Comparison of ENCODE assay signal across 11 cellular contexts in the genomic region with DNA sequence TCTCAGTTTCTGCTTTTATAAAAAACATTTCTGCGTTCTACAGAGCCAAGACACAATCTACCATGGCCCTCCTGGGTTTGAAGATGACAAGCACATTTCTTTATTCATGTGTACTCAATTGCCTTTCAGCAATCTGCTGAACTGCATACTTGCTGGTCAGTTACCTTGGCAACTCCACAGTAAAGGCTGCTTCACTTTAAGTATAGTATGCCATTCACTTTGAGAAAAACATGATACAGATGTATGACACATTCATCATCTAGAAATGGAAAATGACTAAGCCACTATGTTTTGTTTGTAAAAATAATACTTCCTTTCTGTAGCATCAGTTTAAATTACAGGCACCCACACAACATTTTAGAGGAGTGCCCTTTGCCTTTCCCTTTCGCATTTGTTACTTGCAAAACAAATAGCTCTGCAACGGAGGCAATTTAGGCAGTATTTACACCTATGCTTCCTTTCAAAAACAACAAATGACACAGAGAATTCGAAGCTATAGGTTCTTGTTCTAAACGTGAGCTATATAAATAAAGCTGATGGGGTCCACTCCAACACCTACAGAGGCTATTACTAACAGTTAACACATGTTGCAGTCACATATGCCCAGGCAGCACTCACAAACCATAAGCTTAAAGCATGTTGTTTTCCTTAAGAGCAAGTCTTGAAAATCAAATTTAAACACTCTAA. TPM values are rescaled to one million over a fixed set of nuclear protein-coding genes. Genes with fewer than 3 reads are reported as not detected.
DNase-seq lines count a peak whose midpoint lies in the region; ATAC-seq and TF ChIP-seq lines count a peak whose summit lies in the region.
"Had no signal": no experiment of that assay in that cellular context is flagged by ENCODE, and none has a peak within 500 bp of the region (broad histone marks: within the 10 kb centered on the region; RNA-seq: fewer than 3 reads in every experiment).

No MANE protein-coding gene starts in this region.

- ATAC-seq in GM18499 (IDR thresholded peaks at IDR 0.05; ENCODE audit: insufficient read depth, unreplicated experiment) = peak; percentile 63
- peak; percentile 58 for ATAC-seq in HG03196 (IDR thresholded peaks at IDR 0.05; ENCODE audit: unreplicated experiment)
- ATAC-seq in GM21529 (IDR thresholded peaks at IDR 0.05; ENCODE audit: unreplicated experiment) = no peak
- no peak for ATAC-seq in HG02623 (IDR thresholded peaks at IDR 0.05; ENCODE audit: unreplicated experiment)
- ATAC-seq: HCT116 had no signal

- no peak overlapping the region for H2AK5ac ChIP-seq in mesenchymal stem cell (ENCODE audit: low read length, severe bottlenecking)

- TF ChIP-seq CTCF in ascending aorta (IDR thresholded peaks at IDR 0.05) = no peak

- peaks cover 11% of the 10 kb centered on the region for H3K27me3 Mint-ChIP-seq in T-helper 2 cell treated with Interferon-gamma antibody and Interleukin-4, amounts not matched to agents 5 μg/mL and 100 μg/mL, for 36 hours (ENCODE audit: low read depth)

- peak overlapping the region; percentile 63 for H3K9ac ChIP-seq in mesenchymal stem cell (ENCODE audit: low read length)

- no peaks in the 10 kb centered on the region for H3K9me3 Mint-ChIP-seq in T-helper 2 cell treated with Interferon-gamma antibody and Interleukin-4, amounts not matched to agents 5 μg/mL and 100 μg/mL, for 36 hours
- H3K9me3 Mint-ChIP-seq: activated B cell treated with CpG ODN at 0.5 μM for 24 hours, memory B cell had no signal

- intact Hi-C loops in ascending aorta (cut with DNase I) = no loop called here

- no peak overlapping the region for H2BK12ac ChIP-seq in mesenchymal stem cell (ENCODE audit: low read length in 2 of 2)

- H2BK120ac ChIP-seq in mesenchymal stem cell (ENCODE audit: low read depth, low read length) = no peak overlapping the region

- no peak overlapping the region for H3K23ac ChIP-seq in mesenchymal stem cell (ENCODE audit: low read length in 2 of 2)

- no peaks in the 10 kb centered on the region for H3K36me3 Mint-ChIP-seq in T-helper 2 cell treated with Interferon-gamma antibody and Interleukin-4, amounts not matched to agents 5 μg/mL and 100 μg/mL, for 36 hours (ENCODE audit: low read depth)
- H3K36me3 Mint-ChIP-seq: memory B cell had no signal

- WGBS in mesenchymal stem cell = 50% methylated on average over 4 of the region's 5 CpGs

- H3K4me1 ChIP-seq in mesenchymal stem cell (ENCODE audit: control insufficient read depth, insufficient read depth, low read depth, low read length) = no peaks in the 10 kb centered on the region
- peaks cover 0 to 3% of the 10 kb centered on the region in 2 donors for H3K4me1 ChIP-seq in ascending aorta

- peak overlapping the region in 1 of 2 experiments; percentile 21 for H3K18ac ChIP-seq in mesenchymal stem cell (ENCODE audit: low read depth in 1 of 2, low read length in 2 of 2)

- H3K4me3 Mint-ChIP-seq in T-helper 2 cell treated with Interferon-gamma antibody and Interleukin-4, amounts not matched to agents 5 μg/mL and 100 μg/mL, for 36 hours = no peak overlapping the region
- H3K4me3 Mint-ChIP-seq: activated B cell treated with CpG ODN at 0.5 μM for 24 hours, memory B cell had no signal

- no peaks in the 10 kb centered on the region for H3K4me1 Mint-ChIP-seq in T-helper 2 cell treated with Interferon-gamma antibody and Interleukin-4, amounts not matched to agents 5 μg/mL and 100 μg/mL, for 36 hours (ENCODE audit: low read depth)
- H3K4me1 Mint-ChIP-seq: activated B cell treated with CpG ODN at 0.5 μM for 24 hours, memory B cell had no signal

- no peak overlapping the region for H3K14ac ChIP-seq in mesenchymal stem cell (ENCODE audit: low read length in 2 of 2)

- H3K79me1 ChIP-seq in mesenchymal stem cell (replicated peaks; ENCODE audit: low read length, poor library complexity, severe bottlenecking) = peaks cover 9% of the 10 kb centered on the region

- H4K8ac ChIP-seq in mesenchymal stem cell (ENCODE audit: low read length) = no peak overlapping the region

- H3K9me3 ChIP-seq in mesenchymal stem cell (ENCODE audit: control insufficient read depth, low read length) (no peaks in the 10 kb centered on the region), ascending aorta (no peaks in the 10 kb centered on the region)

- no peak overlapping the region for H3K27ac Mint-ChIP-seq in T-helper 2 cell treated with Interferon-gamma antibody and Interleukin-4, amounts not matched to agents 5 μg/mL and 100 μg/mL, for 36 hours
- H3K27ac Mint-ChIP-seq: activated B cell treated with CpG ODN at 0.5 μM for 24 hours, memory B cell had no signal

- H4K91ac ChIP-seq in mesenchymal stem cell (ENCODE audit: low read length) = no peak overlapping the region

- H3K36me3 ChIP-seq in mesenchymal stem cell (ENCODE audit: control insufficient read depth in 1 of 2, insufficient read depth in 2 of 2, low read depth in 1 of 2, low read length in 2 of 2) = peaks cover 0 to 2% of the 10 kb centered on the region in 2 experiments
- no peaks in the 10 kb centered on the region for H3K36me3 ChIP-seq in ascending aorta

- H2AFZ ChIP-seq in mesenchymal stem cell (ENCODE audit: low read depth, low read length) = no peak overlapping the region

- no peaks in the 10 kb centered on the region for H3K27me3 ChIP-seq in mesenchymal stem cell (ENCODE audit: control insufficient read depth in 1 of 2, insufficient read depth in 1 of 2, low read length in 2 of 2)
- no peaks in the 10 kb centered on the region for H3K27me3 ChIP-seq in ascending aorta

- DNase-seq in T-helper 2 cell treated with Interferon-gamma antibody and Interleukin-4, amounts not matched to agents 5 μg/mL and 100 μg/mL, for 36 hours (ENCODE audit: low spot score) = peak; percentile 5
- DNase-seq in mesenchymal stem cell = peak; percentile 54
- DNase-seq in ascending aorta (ENCODE audit: low spot score in 2 of 2) = no peak
- DNase-seq in NCI-H526 (lab: John Stamatoyannopoulos, UW) = no peak
- DNase-seq: activated B cell treated with CpG ODN at 0.5 μM for 24 hours had no signal

- no peak overlapping the region for H2BK5ac ChIP-seq in mesenchymal stem cell (ENCODE audit: low read depth, low read length, poor library complexity, severe bottlenecking)

- peak overlapping the region; percentile 21 for H3K4me2 ChIP-seq in mesenchymal stem cell (ENCODE audit: low read length, poor library complexity, severe bottlenecking)

- peak overlapping the region; percentile 37 for H3K27ac ChIP-seq in mesenchymal stem cell (ENCODE audit: low read length, poor library complexity, severe bottlenecking)
- H3K27ac ChIP-seq in ascending aorta = no peak overlapping the region

- no peak overlapping the region for H3K4me3 ChIP-seq in mesenchymal stem cell (ENCODE audit: insufficient read depth in 1 of 2, low read depth in 1 of 2, low read length in 2 of 2)
- H3K4me3 ChIP-seq in ascending aorta = no peak overlapping the region

- no peak overlapping the region for H3K4ac ChIP-seq in mesenchymal stem cell (ENCODE audit: low read depth in 1 of 2, low read length in 2 of 2)

- no peak overlapping the region for H2BK15ac ChIP-seq in mesenchymal stem cell (ENCODE audit: low read depth, poor library complexity, severe bottlenecking)

RNA-seq across cellular contexts. Expression of a gene that starts 23.5 kb away (rescaled TPM):
- polyA plus RNA-seq in mesenchymal stem cell (2013, experiment 1 of 2) = 111 TPM
- polyA plus RNA-seq in mesenchymal stem cell (2013, experiment 2 of 2) = 130 TPM
- 53.6 TPM for total RNA-seq in ascending aorta

Comparison
In these comparisons a context has a peak if more than half of its experiments do, and no peak if none do; other contexts are left out.
1. ATAC-seq: peak in GM18499 (single experiment) and HG03196 (single experiment); none in GM21529 (single experiment) and HG02623 (single experiment).
2. DNase-seq: peak in T-helper 2 cell treated with Interferon-gamma antibody and Interleukin-4, amounts not matched to agents 5 μg/mL and 100 μg/mL, for 36 hours (single experiment) and mesenchymal stem cell (single experiment); none in ascending aorta (0 of 2) and NCI-H526 (0 of 2).